39 cellular contexts compared by ENCODE assay signal in the genomic region with DNA sequence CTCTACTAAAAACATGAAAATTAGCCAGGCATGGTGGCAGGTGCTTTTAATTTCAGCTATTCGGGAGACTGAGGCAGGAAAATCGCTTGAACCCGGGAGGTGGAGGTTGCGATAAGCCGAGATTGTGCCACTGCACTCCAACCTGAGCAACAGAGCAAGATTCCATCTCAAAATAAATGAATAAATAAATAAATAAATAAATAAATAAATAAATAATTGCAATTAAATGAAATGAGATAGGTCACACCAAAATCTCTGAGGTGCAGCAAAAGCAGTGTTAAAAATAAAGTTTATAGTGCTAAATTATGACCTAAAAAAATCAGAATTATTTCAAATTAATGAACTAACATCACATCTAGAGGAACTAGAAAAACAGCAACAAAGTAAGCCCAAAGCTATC. TPM values are rescaled to one million over a fixed set of nuclear protein-coding genes. Genes with fewer than 3 reads are reported as not detected.
"Had no signal": no experiment of that assay in that cellular context is flagged by ENCODE, and none has a peak within 500 bp of the region (broad histone marks: within the 10 kb centered on the region; RNA-seq: fewer than 3 reads in every experiment).

No MANE protein-coding gene starts in this region.

- H3K9me3 ChIP-seq: adrenal gland, ascending aorta, body of pancreas had no signal

- H3K27ac ChIP-seq: adrenal gland, ascending aorta, body of pancreas, brain microvascular endothelial cell, breast epithelium, cardiac muscle cell had no signal

- H3K27me3 ChIP-seq: adrenal gland, ascending aorta, body of pancreas, brain microvascular endothelial cell, cardiac muscle cell had no signal

- FAIRE-seq: bronchial epithelial cell had no signal

- H3K36me3 ChIP-seq: adrenal gland, ascending aorta, brain microvascular endothelial cell, breast epithelium, cardiac muscle cell had no signal

- H3K4me1 ChIP-seq: adrenal gland, ascending aorta, body of pancreas, breast epithelium had no signal

- ATAC-seq: activated naive CD4-positive, alpha-beta T cell treated with anti-CD3 and anti-CD28 coated beads, Interleukin-2, amount 50 U/mL, for 72 hours; activated naive CD8-positive, alpha-beta T cell treated with anti-CD3 and anti-CD28 coated beads, Interleukin-2, amount 50 U/mL, for 24 hours; activated T-cell treated with anti-CD3 and anti-CD28 coated beads, Interleukin-2, amount 50 U/mL, for 4 hours; activated T-cell treated with anti-CD3 and anti-CD28 coated beads, Interleukin-2, amount 50 U/mL, for 72 hours; activated T-helper 17 cell treated with anti-CD3 and anti-CD28 coated beads, Interleukin-2, amount 50 U/mL, for 72 hours; body of pancreas had no signal

- H3K4me3 ChIP-seq: adrenal gland, ascending aorta, body of pancreas, breast epithelium, cardiac muscle cell had no signal

- DNase-seq: activated effector memory CD4-positive, alpha-beta T cell treated with anti-CD3 and anti-CD28 coated beads, Interleukin-2, amount 50 U/mL, for 16 hours; activated effector memory CD4-positive, alpha-beta T cell treated with Interleukin-2 at 50 U/mL for 16 hours; activated gamma-delta T cell; activated gamma-delta T cell treated with Interleukin-2 at 50 U/mL for 16 hours; activated naive CD4-positive, alpha-beta T cell; activated naive CD4-positive, alpha-beta T cell treated with anti-CD3 and anti-CD28 coated beads for 36 hours; activated naive CD4-positive, alpha-beta T cell treated with anti-CD3 and anti-CD28 coated beads, Interleukin-2, amount 10 ng/mL, durations not matched to agents 7 days and 5 days; activated naive CD4-positive, alpha-beta T cell treated with anti-CD3 and anti-CD28 coated beads, Interleukin-2, amount 50 U/mL, for 16 hours; activated naive CD4-positive, alpha-beta T cell treated with Interleukin-2 at 50 U/mL for 16 hours; activated naive CD8-positive, alpha-beta T cell treated with anti-CD3 and anti-CD28 coated beads for 36 hours; activated naive CD8-positive, alpha-beta T cell treated with anti-CD3 and anti-CD28 coated beads, Interleukin-2, amount 10 ng/mL, durations not matched to agents 7 days and 5 days; activated naive CD8-positive, alpha-beta T cell treated with anti-CD3 and anti-CD28 coated beads, Interleukin-2, amount 50 U/mL, for 24 hours; activated T-cell treated with anti-CD3 and anti-CD28 coated beads, Interleukin-2, amount 50 U/mL, for 24 hours; activated T-cell treated with anti-CD3 and anti-CD28 coated beads, Interleukin-2, amount 50 U/mL, for 4 hours; activated T-cell treated with anti-CD3 and anti-CD28 coated beads, Interleukin-2, amount 50 U/mL, for 48 hours; activated T-cell treated with anti-CD3 and anti-CD28 coated beads, Interleukin-2, amount 50 U/mL, for 72 hours; adrenal gland; amniotic stem cell; amygdala; anterior cingulate cortex; aorta; body of pancreas; brain microvascular endothelial cell; caudate nucleus; central memory CD4-positive, alpha-beta T cell; cerebellar nuclear complex had no signal

RNA-seq across cellular contexts. Expression of a gene that starts 13.6 kb away (rescaled TPM):
- total RNA-seq: activated naive CD4-positive, alpha-beta T cell treated with anti-CD3 and anti-CD28 coated beads for 36 hours; activated naive CD4-positive, alpha-beta T cell treated with anti-CD3 and anti-CD28 coated beads, Interleukin-2, amount 50 U/mL, for 72 hours; activated naive CD8-positive, alpha-beta T cell treated with anti-CD3 and anti-CD28 coated beads for 36 hours; activated naive CD8-positive, alpha-beta T cell treated with anti-CD3 and anti-CD28 coated beads, Interleukin-2, amount 10 ng/mL, durations not matched to agents 7 days and 5 days; activated T-cell treated with anti-CD3 and anti-CD28 coated beads, Interleukin-2, amount 50 U/mL, for 4 hours; activated T-cell treated with anti-CD3 and anti-CD28 coated beads, Interleukin-2, amount 50 U/mL, for 72 hours; activated T-helper 1 cell treated with anti-CD3 and anti-CD28 coated beads, Interleukin-12 subunit alpha, Interleukin-12 subunit beta, Interleukin-2, Interleukin-4 antibody, amounts not matched to agents 30 ng/mL and 10 ng/mL and 1 ng/mL, durations not matched to agents 14 hours and 24 hours and 36 hours; activated T-helper 17 cell treated with anti-CD3 and anti-CD28 coated beads, Interleukin-2, amount 50 U/mL, for 72 hours; activated T-helper 2 cell treated with anti-CD3 and anti-CD28 coated beads, Interferon-gamma antibody, Interleukin-2, Interleukin-4, amounts not matched to agents 10 μg/mL and 5 μg/mL and 100 μg/mL, durations not matched to agents 14 hours and 24 hours and 36 hours; adrenal gland; aorta; ascending aorta; astrocyte; body of pancreas; breast epithelium; bronchial epithelial cell; cardiac muscle cell; cardiac septum; cerebellum; chondrocyte had no signal
- polyA plus RNA-seq: adipose tissue, adrenal gland, aorta, cardiac muscle cell had no signal
